In genomic region chr17:28896491-28896883, GRCh38 we compare ENCODE assay signal across 9 cellular contexts. TPM values are rescaled to one million over a fixed set of nuclear protein-coding genes. Genes with fewer than 3 reads are reported as not detected.
DNase-seq lines count a peak whose midpoint lies in the region; ATAC-seq, FAIRE-seq and TF ChIP-seq lines count a peak whose summit lies in the region.
"Had no signal": no experiment of that assay in that cellular context is flagged by ENCODE, and none has a peak within 500 bp of the region (broad histone marks: within the 10 kb centered on the region; RNA-seq: fewer than 3 reads in every experiment).

No MANE protein-coding gene starts in this region.

- DNase-seq in bronchial epithelial cell (ENCODE audit: low read depth) (no peak), HPDE6-E6E7 (ENCODE audit: extremely low spot score) (no peak), ureter (ENCODE audit: low spot score) (no peak), retina (no peak)

- H3K27ac ChIP-seq in ACC112 (ENCODE audit: low read depth, low read length) (no peak overlapping the region), HUES64 (ENCODE audit: low read depth, low read length) (0 out of 2 replicates have a peak overlapping the region, but pooled peaks have one; percentile 90), muscle layer of colon (ENCODE audit: low read depth, low read length) (peak overlapping the region; percentile 88)

- peak overlapping the region; percentile 96 for H3K4me3 ChIP-seq in ACC112 (ENCODE audit: low read depth, low read length)
- H3K4me3 ChIP-seq in HUES64 (ENCODE audit: low read length) = peak overlapping the region; percentile 94
- H3K4me3 ChIP-seq in bronchial epithelial cell (ENCODE audit: low read depth, low read length) = peak overlapping the region; percentile 82
- peak overlapping the region in 1 of 2 donors; percentile 86 for H3K4me3 ChIP-seq in muscle layer of colon (ENCODE audit: low read depth in 1 of 2, low read length in 2 of 2)

- H3K36me3 ChIP-seq in ACC112 (ENCODE audit: insufficient read depth, low read length) (no peaks in the 10 kb centered on the region), HUES64 (ENCODE audit: insufficient read depth, low read length) (peaks cover 7% of the 10 kb centered on the region), bronchial epithelial cell (ENCODE audit: control insufficient read depth, insufficient read depth, low read length) (peaks cover 1% of the 10 kb centered on the region), muscle layer of colon (ENCODE audit: insufficient read depth, low read length) (no peaks in the 10 kb centered on the region)

- H3K9ac ChIP-seq in HUES64 (ENCODE audit: low read depth, low read length) = peak overlapping the region; percentile 91
- H3K9ac ChIP-seq in muscle layer of colon (ENCODE audit: low read length) = peak overlapping the region; percentile 74

- FAIRE-seq in bronchial epithelial cell (lab: Jason Lieb, UNC) = no peak
- FAIRE-seq: urothelium cell line had no signal

- ATAC-seq in HG03196 (IDR thresholded peaks at IDR 0.05; ENCODE audit: unreplicated experiment) = no peak

- WGBS in HUES64 = 2% methylated on average over 4 of the region's 5 CpGs

- peaks cover 15% of the 10 kb centered on the region for H3K79me2 ChIP-seq in ACC112 (ENCODE audit: control insufficient read depth, insufficient read depth, low read length, unreplicated experiment)

- H2AFZ ChIP-seq in ACC112 (ENCODE audit: low read length, unreplicated experiment) = no peak overlapping the region

- H3K4me1 ChIP-seq in ACC112 (ENCODE audit: control insufficient read depth, insufficient read depth, low read length, unreplicated experiment) (peaks cover 33% of the 10 kb centered on the region), HUES64 (ENCODE audit: insufficient read depth, low read length) (peaks cover 9% of the 10 kb centered on the region), muscle layer of colon (ENCODE audit: insufficient read depth, low read length) (peaks cover 20% of the 10 kb centered on the region)

- no peak for TF ChIP-seq CTCF in bronchial epithelial cell (IDR thresholded peaks at IDR 0.05; ENCODE audit: insufficient read depth, low read length, severe bottlenecking)

- H3K9me3 ChIP-seq in HUES64 (ENCODE audit: insufficient read depth, low read depth, low read length) (no peaks in the 10 kb centered on the region), muscle layer of colon (ENCODE audit: low read length) (no peaks in the 10 kb centered on the region)

- H3K27me3 ChIP-seq in ACC112 (ENCODE audit: insufficient read depth, low read length) = no peaks in the 10 kb centered on the region
- no peaks in the 10 kb centered on the region for H3K27me3 ChIP-seq in HUES64 (ENCODE audit: insufficient read depth, low read length)
- H3K27me3 ChIP-seq in bronchial epithelial cell (ENCODE audit: control insufficient read depth, insufficient read depth, low read length) = no peaks in the 10 kb centered on the region
- H3K27me3 ChIP-seq in muscle layer of colon (ENCODE audit: control insufficient read depth in 1 of 2, insufficient read depth in 2 of 2, low read length in 2 of 2) = no peaks in the 10 kb centered on the region

RNA-seq across cellular contexts. Expression of gene FLOT2, which starts 1.0 kb away (rescaled TPM):
- polyA plus RNA-seq in HUES64 (2013, experiment 1 of 2) = 88.0 TPM
- 93.1 TPM for polyA plus RNA-seq in HUES64 (2013, experiment 2 of 2)
- total RNA-seq in bronchial epithelial cell (24.5 TPM in 2 replicates), ureter (255 TPM)

RNA-seq across cellular contexts. Expression of gene DHRS13, which starts 6.4 kb away (rescaled TPM):
- polyA plus RNA-seq in HUES64 (2013, experiment 1 of 2) = 20.1 TPM
- polyA plus RNA-seq in HUES64 (2013, experiment 2 of 2) = 18.7 TPM
- total RNA-seq in bronchial epithelial cell = 2.9 and 11.3 TPM in 2 replicates
- 27.3 TPM for total RNA-seq in ureter

RNA-seq across cellular contexts. Expression of gene ERAL1, which starts 41.7 kb away (rescaled TPM):
- polyA plus RNA-seq in HUES64 (2013, experiment 1 of 2) = 61.7 TPM
- 65.8 TPM for polyA plus RNA-seq in HUES64 (2013, experiment 2 of 2)
- 17.3 and 17.6 TPM in 2 replicates for total RNA-seq in bronchial epithelial cell
- 40.3 TPM for total RNA-seq in ureter

RNA-seq across cellular contexts. Expression of gene FAM222B, which starts 53.9 kb away (rescaled TPM):
- 45.7 TPM for polyA plus RNA-seq in HUES64 (2013, experiment 1 of 2)
- 57.8 TPM for polyA plus RNA-seq in HUES64 (2013, experiment 2 of 2)
- total RNA-seq in bronchial epithelial cell (3.2 and 3.6 TPM in 2 replicates), ureter (28.8 TPM)

RNA-seq across cellular contexts. Expression of gene PHF12, which starts 54.8 kb away (rescaled TPM):
- polyA plus RNA-seq in HUES64 (2013, experiment 1 of 2) = 27.3 TPM
- 33.0 TPM for polyA plus RNA-seq in HUES64 (2013, experiment 2 of 2)
- total RNA-seq in bronchial epithelial cell = 5.4 and 7.1 TPM in 2 replicates
- 69.4 TPM for total RNA-seq in ureter

Comparison
In these comparisons a context has a peak if more than half of its experiments do, and no peak if none do; other contexts are left out.
1. RNA of gene FLOT2, which starts 1.0 kb away (total RNA-seq): 255 TPM in ureter (single experiment); 24.5 TPM in bronchial epithelial cell; every median in the first group is over 10 times any median in the second.